Comparison of ENCODE assay signal across 12 cellular contexts in genomic region chr1:171220551-171221175, GRCh38. TPM values are rescaled to one million over a fixed set of nuclear protein-coding genes. Genes with fewer than 3 reads are reported as not detected.
DNase-seq lines count a peak whose midpoint lies in the region; ATAC-seq and TF ChIP-seq lines count a peak whose summit lies in the region.
"Had no signal": no experiment of that assay in that cellular context is flagged by ENCODE, and none has a peak within 500 bp of the region (broad histone marks: within the 10 kb centered on the region; RNA-seq: fewer than 3 reads in every experiment).

No MANE protein-coding gene starts in this region.

- peak overlapping the region; percentile 3 for H3K4me3 ChIP-seq in astrocyte of the spinal cord (ENCODE audit: low read depth, low read length)
- peak overlapping the region; percentile 1 to 18 for H3K4me3 ChIP-seq in right atrium auricular region
- peak overlapping the region; percentile 32 for H3K4me3 ChIP-seq in retinal pigment epithelial cell (ENCODE audit: low read length)

- H3K4me1 ChIP-seq in ES-I3 (ENCODE audit: insufficient read depth, low read length), result peaks cover 33% of the 10 kb centered on the region
- H3K4me1 ChIP-seq in right atrium auricular region, result peaks cover 0 to 38% of the 10 kb centered on the region in 2 donors

- TF ChIP-seq CTCF in astrocyte of the spinal cord (IDR thresholded peaks at IDR 0.05; ENCODE audit: low read depth, low read length), result peak; percentile 12
- no peak for TF ChIP-seq CTCF in right atrium auricular region (IDR thresholded peaks at IDR 0.05)
- peak; percentile 3 for TF ChIP-seq CTCF in retinal pigment epithelial cell (conservative IDR thresholded peaks at IDR 0.05; ENCODE audit: low read depth, low read length)

- H3K9ac ChIP-seq in ES-I3 (ENCODE audit: low read depth, low read length), result peak overlapping the region; percentile 59

- H3K27ac ChIP-seq in right atrium auricular region, result peak overlapping the region; percentile 50 to 67

- ATAC-seq in HG03139 (IDR thresholded peaks at IDR 0.05; ENCODE audit: unreplicated experiment), result no peak
- ATAC-seq: CD8-positive, alpha-beta T cell had no signal

- DNase-seq in astrocyte of the spinal cord (ENCODE audit: low read depth, low spot score) (peak; percentile 92), right atrium auricular region (ENCODE audit: low spot score) (no peak), retinal pigment epithelial cell (ENCODE audit: low read depth) (no peak), middle frontal gyrus (ENCODE audit: extremely low spot score, low spot score) (no peak), NCI-H146 (lab: John Stamatoyannopoulos, UW) (no peak), NK-92 (lab: John Stamatoyannopoulos, UW; ENCODE audit: unreplicated experiment) (no peak)
- DNase-seq: CD8-positive, alpha-beta T cell; NCI-H1694 had no signal

- H3K9me3 ChIP-seq in ES-I3 (ENCODE audit: control insufficient read depth, insufficient read depth, low read length) (no peaks in the 10 kb centered on the region), right atrium auricular region (no peaks in the 10 kb centered on the region)

- no peaks in the 10 kb centered on the region for H3K27me3 ChIP-seq in right atrium auricular region

- in situ Hi-C loops in astrocyte of the spinal cord (cut with HindIII; ENCODE audit: low sequenced_read_pairs), result no loop called here

- H3K36me3 ChIP-seq in ES-I3 (ENCODE audit: insufficient read depth, low read length), result no peaks in the 10 kb centered on the region
- H3K36me3 ChIP-seq in right atrium auricular region, result no peaks in the 10 kb centered on the region

RNA-seq across cellular contexts. Expression of gene FMO1, which starts 27.6 kb away (rescaled TPM):
- total RNA-seq in right atrium auricular region, result under 1 TPM; 0.37 to 0.47 TPM
- total RNA-seq: CD8-positive, alpha-beta T cell; kidney epithelial cell; T-helper 1 cell treated with Interleukin-12 subunit alpha and Interleukin-12 subunit beta and Interleukin-4 antibody, amounts not matched to agents 30 ng/mL and 1 ng/mL, for 36 hours had no signal

RNA-seq across cellular contexts. Expression of gene FMO2, which starts 35.6 kb away (rescaled TPM):
- 10 to 100 TPM; 28.4 to 66.6 TPM for total RNA-seq in right atrium auricular region
- total RNA-seq: CD8-positive, alpha-beta T cell; kidney epithelial cell; T-helper 1 cell treated with Interleukin-12 subunit alpha and Interleukin-12 subunit beta and Interleukin-4 antibody, amounts not matched to agents 30 ng/mL and 1 ng/mL, for 36 hours had no signal

Comparison
In these comparisons a context has a peak if more than half of its experiments do, and no peak if none do; other contexts are left out.
1. CTCF ChIP-seq: peak in astrocyte of the spinal cord (single experiment) and retinal pigment epithelial cell (single experiment); none in right atrium auricular region (0 of 2).
2. Peak in every context shown above with its lines, with median percentiles within 50 percentile points of each other: H3K4me3 ChIP-seq.